7 cellular contexts compared by ENCODE assay signal in the genomic region with DNA sequence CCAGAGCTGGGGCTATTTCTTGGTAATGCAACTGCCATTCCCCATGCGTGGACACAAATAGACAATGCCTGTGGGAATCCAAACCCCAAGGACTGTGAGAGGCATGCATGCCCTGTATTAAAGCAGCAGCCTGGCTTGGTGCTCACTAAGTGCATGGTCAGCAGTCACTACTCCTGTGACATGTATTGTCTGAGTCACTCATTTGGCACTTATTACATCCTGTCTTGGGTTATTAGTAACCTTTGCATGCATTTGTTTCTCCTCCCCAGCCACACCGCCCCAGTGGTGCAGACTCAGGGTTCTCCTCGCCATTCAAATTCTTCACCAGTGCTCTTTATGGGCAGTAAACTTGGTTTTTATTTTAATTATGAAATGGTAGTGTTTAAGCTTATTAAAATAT.
DNase-seq lines count a peak whose midpoint lies in the region; ATAC-seq lines count a peak whose summit lies in the region.

No MANE protein-coding gene starts in this region.

- DNase-seq in SW 1271 (lab: John Stamatoyannopoulos, UW) (peak; percentile 47 to 73), hepatic stellate cell (ENCODE audit: low spot score) (peak; percentile 80), NCI-H345 treated with DMSO at 0.1 percent for 48 hours (lab: John Stamatoyannopoulos, UW; ENCODE audit: unreplicated experiment) (no peak), NOMO-1 treated with dmso at 0.1 percent for 144 hours (lab: John Stamatoyannopoulos, UW; ENCODE audit: unreplicated experiment) (no peak), medulla oblongata (ENCODE audit: extremely low spot score) (no peak)

- peak; percentile 82 for ATAC-seq in GM18520 (IDR thresholded peaks at IDR 0.05; ENCODE audit: unreplicated experiment)
- peak; percentile 87 for ATAC-seq in HG02938 (IDR thresholded peaks at IDR 0.05; ENCODE audit: unreplicated experiment)

Comparison
In these comparisons a context has a peak if more than half of its experiments do, and no peak if none do; other contexts are left out.
1. DNase-seq: peak in SW 1271 (2 of 2) and hepatic stellate cell (single experiment); none in NCI-H345 treated with DMSO at 0.1 percent for 48 hours (single experiment), NOMO-1 treated with dmso at 0.1 percent for 144 hours (single experiment) and medulla oblongata (single experiment).